Comparison of ENCODE assay signal across 21 cellular contexts in genomic region chr20:36631651-36632050, GRCh38. TPM values are rescaled to one million over a fixed set of nuclear protein-coding genes. Genes with fewer than 3 reads are reported as not detected.
A peak's percentile ranks its signal among the peaks of the same experiment; 100 is the strongest.
DNase-seq lines count a peak whose midpoint lies in the region; ATAC-seq, FAIRE-seq and TF ChIP-seq lines count a peak whose summit lies in the region.
"Had no signal": no experiment of that assay in that cellular context is flagged by ENCODE, and none has a peak within 500 bp of the region (broad histone marks: within the 10 kb centered on the region; RNA-seq: fewer than 3 reads in every experiment).

No MANE protein-coding gene starts in this region.

- H3K36me3 Mint-ChIP-seq in activated naive CD4-positive, alpha-beta T cell treated with anti-CD3 and anti-CD28 coated beads, Interleukin-2, amount 10 ng/mL, durations not matched to agents 7 days and 5 days = peaks cover 61% of the 10 kb centered on the region
- H3K36me3 Mint-ChIP-seq in activated naive CD4-positive, alpha-beta T cell treated with anti-CD3 and anti-CD28 coated beads, Interleukin-2, amount 50 U/mL, for 72 hours = peaks cover 9 to 36% of the 10 kb centered on the region in 2 donors

- FAIRE-seq in H54 (lab: Jason Lieb, UNC) = no peak
- FAIRE-seq: GM12892 had no signal

- H3K4me1 Mint-ChIP-seq in activated naive CD4-positive, alpha-beta T cell treated with anti-CD3 and anti-CD28 coated beads, Interleukin-2, amount 10 ng/mL, durations not matched to agents 7 days and 5 days = peaks cover 45% of the 10 kb centered on the region

- H3K36me3 ChIP-seq in neutrophil = no peaks in the 10 kb centered on the region
- H3K36me3 ChIP-seq: ovary had no signal

- no peak for TF ChIP-seq POLR2A in H54 (IDR thresholded peaks at IDR 0.05; ENCODE audit: low read depth, low read length)

- CTCF ChIA-PET in activated naive CD4-positive, alpha-beta T cell treated with anti-CD3 and anti-CD28 coated beads, Interleukin-2, amount 10 ng/mL, durations not matched to agents 7 days and 5 days (lab: Charles Lee) = interaction anchor here (1.1 kb wide), 1 partner anchor 123 kb away, joined by 4 read pairs; no protein-coding TSS in a partner anchor

- peak overlapping the region; percentile 75 for H3K27ac Mint-ChIP-seq in activated naive CD4-positive, alpha-beta T cell treated with anti-CD3 and anti-CD28 coated beads, Interleukin-2, amount 10 ng/mL, durations not matched to agents 7 days and 5 days
- H3K27ac Mint-ChIP-seq in activated naive CD4-positive, alpha-beta T cell treated with anti-CD3 and anti-CD28 coated beads, Interleukin-2, amount 50 U/mL, for 72 hours = peak overlapping the region in 1 of 2 donors; percentile 25

- H3K27me3 Mint-ChIP-seq in activated naive CD4-positive, alpha-beta T cell treated with anti-CD3 and anti-CD28 coated beads, Interleukin-2, amount 10 ng/mL, durations not matched to agents 7 days and 5 days = no peaks in the 10 kb centered on the region

- peaks cover 37 to 41% of the 10 kb centered on the region in 2 experiments for H3K4me1 ChIP-seq in neutrophil (ENCODE audit: control insufficient read depth in 1 of 2, insufficient read depth in 1 of 2, low read depth in 1 of 2, low read length in 1 of 2)

- H3K4me3 Mint-ChIP-seq in activated naive CD4-positive, alpha-beta T cell treated with anti-CD3 and anti-CD28 coated beads, Interleukin-2, amount 10 ng/mL, durations not matched to agents 7 days and 5 days = no peak overlapping the region

- no peaks in the 10 kb centered on the region for H3K9me3 ChIP-seq in neutrophil
- H3K9me3 ChIP-seq: mucosa of descending colon, ovary had no signal

- H3K27me3 ChIP-seq in neutrophil = no peaks in the 10 kb centered on the region
- H3K27me3 ChIP-seq: hepatocyte, ovary had no signal

- no peak for ATAC-seq in activated naive CD4-positive, alpha-beta T cell treated with anti-CD3 and anti-CD28 coated beads, Interleukin-2, amount 50 U/mL, for 72 hours
- ATAC-seq: mucosa of descending colon, SK-N-SH treated with all-trans-retinoic acid at 6 μM for 48 hours had no signal

- TF ChIP-seq CTCF in choroid plexus epithelial cell (conservative IDR thresholded peaks at IDR 0.05; ENCODE audit: low read depth, low read length) (no peak), neutrophil (IDR thresholded peaks at IDR 0.05) (no peak)

- H3K9me3 Mint-ChIP-seq in activated naive CD4-positive, alpha-beta T cell treated with anti-CD3 and anti-CD28 coated beads, Interleukin-2, amount 10 ng/mL, durations not matched to agents 7 days and 5 days = no peaks in the 10 kb centered on the region
- H3K9me3 Mint-ChIP-seq in activated naive CD4-positive, alpha-beta T cell treated with anti-CD3 and anti-CD28 coated beads, Interleukin-2, amount 50 U/mL, for 72 hours = no peaks in the 10 kb centered on the region

- peak overlapping the region; percentile 62 for H3K27ac ChIP-seq in neutrophil
- H3K27ac ChIP-seq: hepatocyte, ovary had no signal

- no peak for DNase-seq in activated naive CD4-positive, alpha-beta T cell treated with anti-CD3 and anti-CD28 coated beads, Interleukin-2, amount 10 ng/mL, durations not matched to agents 7 days and 5 days
- no peak for DNase-seq in activated naive CD4-positive, alpha-beta T cell treated with anti-CD3 and anti-CD28 coated beads, Interleukin-2, amount 50 U/mL, for 72 hours (ENCODE audit: low spot score in 2 of 2)
- DNase-seq in RKO (ENCODE audit: low spot score) (peak; percentile 27), choroid plexus epithelial cell (ENCODE audit: low read depth) (peak; percentile 23), NK-92 (lab: John Stamatoyannopoulos, UW; ENCODE audit: unreplicated experiment) (no peak), H54 (ENCODE audit: insufficient read length, low spot score) (no peak), HuH-7 (ENCODE audit: low spot score) (no peak)
- DNase-seq: activated CD8-positive, alpha-beta memory T cell treated with anti-CD3 and anti-CD28 coated beads for 24 hours; activated gamma-delta T cell; Calu3; GF-D8; mucosa of descending colon; NCI-H2081 treated with DMSO at 0.1 percent for 48 hours; NCI-H526 treated with DMSO at 0.1 percent for 48 hours; ovary; stimulated activated CD4-positive, alpha-beta T cell treated with anti-CD3 and anti-CD28 coated beads, Interleukin-4, amount 100 ng/mL, for 24 hours; stimulated activated CD8-positive, alpha-beta memory T cell treated with anti-CD3 and anti-CD28 coated beads, Interleukin-4, amount 100 ng/mL, for 48 hours had no signal

- H3K4me3 ChIP-seq in choroid plexus epithelial cell (ENCODE audit: low read depth, low read length) = no peak overlapping the region
- no peak overlapping the region for H3K4me3 ChIP-seq in neutrophil (ENCODE audit: low read depth in 1 of 2, low read length in 1 of 2)
- H3K4me3 ChIP-seq: hepatocyte, mucosa of descending colon, ovary had no signal

RNA-seq across cellular contexts. Expression of gene SLA2, which starts 14.3 kb away (rescaled TPM):
- total RNA-seq in activated naive CD4-positive, alpha-beta T cell treated with anti-CD3 and anti-CD28 coated beads, Interleukin-2, amount 50 U/mL, for 72 hours = 10 to 100 TPM; 33.7 to 66.8 TPM
- total RNA-seq: Calu3, hepatocyte had no signal

RNA-seq across cellular contexts. Expression of gene RAB5IF, which starts 26.1 kb away (rescaled TPM):
- total RNA-seq in activated naive CD4-positive, alpha-beta T cell treated with anti-CD3 and anti-CD28 coated beads, Interleukin-2, amount 50 U/mL, for 72 hours = 100 to 1,000 TPM in 1 of 2 donors, 10 to 100 TPM in 1; 75.5 to 107 TPM

RNA-seq across cellular contexts. Expression of gene TGIF2, which starts 58.3 kb away (rescaled TPM):
- 10 to 100 TPM; 33.7 to 52.6 TPM for total RNA-seq in activated naive CD4-positive, alpha-beta T cell treated with anti-CD3 and anti-CD28 coated beads, Interleukin-2, amount 50 U/mL, for 72 hours

Comparison
In these comparisons a context has a peak if more than half of its experiments do, and no peak if none do; other contexts are left out.
1. DNase-seq: peak in RKO (single experiment) and choroid plexus epithelial cell (single experiment); none in activated naive CD4-positive, alpha-beta T cell treated with anti-CD3 and anti-CD28 coated beads, Interleukin-2, amount 10 ng/mL, durations not matched to agents 7 days and 5 days (single experiment), activated naive CD4-positive, alpha-beta T cell treated with anti-CD3 and anti-CD28 coated beads, Interleukin-2, amount 50 U/mL, for 72 hours (0 of 2), NK-92 (single experiment), H54 (single experiment) and HuH-7 (single experiment).